Comparison of ENCODE assay signal across 8 cellular contexts in the genomic region with DNA sequence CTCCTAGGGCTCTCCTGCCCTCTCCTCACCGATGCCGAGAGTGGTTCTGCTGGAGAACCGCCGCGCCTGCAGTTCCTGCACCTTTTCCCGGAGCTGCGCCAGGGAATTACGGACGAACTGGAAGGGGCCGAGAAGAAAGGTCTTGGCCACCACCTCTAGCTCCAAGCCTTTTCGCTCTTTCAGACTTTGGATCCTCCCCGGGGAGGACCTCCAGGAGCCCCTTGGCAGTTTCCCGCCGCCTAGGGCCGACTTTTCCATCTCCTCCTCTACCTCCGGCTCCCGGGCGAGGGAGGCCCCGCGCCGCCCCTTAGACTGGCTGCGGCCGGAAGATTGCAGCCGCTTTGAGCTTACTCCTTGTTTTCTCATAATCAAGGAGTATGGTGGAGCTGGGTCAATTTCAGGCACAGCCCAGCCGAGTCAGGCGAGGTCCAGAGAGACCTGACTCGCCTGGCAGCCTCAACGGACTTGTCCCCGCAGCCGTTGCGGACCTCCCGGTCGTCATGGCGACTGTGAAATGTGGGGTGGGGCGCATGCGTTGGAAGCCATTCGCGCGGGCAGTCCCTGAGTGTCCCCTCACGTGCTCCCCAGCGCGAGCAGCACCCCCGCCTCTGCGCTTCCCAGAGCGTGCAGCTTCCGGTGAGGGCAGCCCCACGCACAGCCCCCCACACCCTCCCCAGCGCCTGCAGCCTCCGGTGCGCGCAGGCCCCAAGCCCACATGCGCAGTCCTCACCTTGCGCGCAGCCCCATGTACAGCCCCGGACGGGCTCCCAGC. TPM values are rescaled to one million over a fixed set of nuclear protein-coding genes. Genes with fewer than 3 reads are reported as not detected.
DNase-seq lines count a peak whose midpoint lies in the region; ATAC-seq and TF ChIP-seq lines count a peak whose summit lies in the region.

DPY19L2 (minus strand) TSS at position 466 of the 772 bp plus-strand sequence; CDS start at position 366, 100 bp downstream.

- DNase-seq in NCI-H2227 (lab: John Stamatoyannopoulos, UW; ENCODE audit: unreplicated experiment): peak; percentile 96
- DNase-seq in activated CD8-positive, alpha-beta memory T cell treated with anti-CD3 and anti-CD28 coated beads, Interleukin-2, amount 50 U/mL, for 24 hours (ENCODE audit: extremely low read depth): peak; percentile 37
- no peak for DNase-seq in epithelial cell of proximal tubule (ENCODE audit: low read depth)
- DNase-seq in midbrain (lab: John Stamatoyannopoulos, UW): peak; percentile 22
- peak; percentile 54 to 55 for DNase-seq in stimulated activated CD8-positive, alpha-beta memory T cell treated with anti-CD3 and anti-CD28 coated beads, Interleukin-2, amount 100 ng/mL, for 48 hours (ENCODE audit: low read depth in 2 of 2)
- no peak for DNase-seq in HT-29 (ENCODE audit: low spot score)

- peak; percentile 89 for ATAC-seq in HG02840 (IDR thresholded peaks at IDR 0.05; ENCODE audit: low FRiP score, unreplicated experiment)

- H3K4me3 ChIP-seq in epithelial cell of proximal tubule (ENCODE audit: low read depth, low read length): peak within 1 kb of the TSS; percentile 97

- TF ChIP-seq CTCF in epithelial cell of proximal tubule (conservative IDR thresholded peaks at IDR 0.05; ENCODE audit: low read depth, low read length): no peak

- H3K4me1 ChIP-seq in ES-I3 (ENCODE audit: insufficient read depth, low read length): no peaks in the 10 kb centered on the region

- peak within 1 kb of the TSS; percentile 93 for H3K9ac ChIP-seq in ES-I3 (ENCODE audit: low read depth, low read length)

- no peaks in the 10 kb centered on the region for H3K36me3 ChIP-seq in ES-I3 (ENCODE audit: insufficient read depth, low read length)

- no peaks in the 10 kb centered on the region for H3K9me3 ChIP-seq in ES-I3 (ENCODE audit: control insufficient read depth, insufficient read depth, low read length)

RNA-seq across cellular contexts. Expression of gene DPY19L2, which starts in this region (rescaled TPM):
- 5.6 and 6.9 TPM in 2 replicates for total RNA-seq in epithelial cell of proximal tubule
- total RNA-seq in HT-29 (2014; rRNA removed; shearing (Covaris generic)): not detected in 2 replicates

Comparison
In these comparisons a context has a peak if more than half of its experiments do, and no peak if none do; other contexts are left out.
1. DNase-seq: peak in NCI-H2227 (single experiment), activated CD8-positive, alpha-beta memory T cell treated with anti-CD3 and anti-CD28 coated beads, Interleukin-2, amount 50 U/mL, for 24 hours (single experiment), midbrain (single experiment) and stimulated activated CD8-positive, alpha-beta memory T cell treated with anti-CD3 and anti-CD28 coated beads, Interleukin-2, amount 100 ng/mL, for 48 hours (2 of 2); none in epithelial cell of proximal tubule (single experiment) and HT-29 (single experiment).